1 cellular context compared by ENCODE assay signal in the genomic region with DNA sequence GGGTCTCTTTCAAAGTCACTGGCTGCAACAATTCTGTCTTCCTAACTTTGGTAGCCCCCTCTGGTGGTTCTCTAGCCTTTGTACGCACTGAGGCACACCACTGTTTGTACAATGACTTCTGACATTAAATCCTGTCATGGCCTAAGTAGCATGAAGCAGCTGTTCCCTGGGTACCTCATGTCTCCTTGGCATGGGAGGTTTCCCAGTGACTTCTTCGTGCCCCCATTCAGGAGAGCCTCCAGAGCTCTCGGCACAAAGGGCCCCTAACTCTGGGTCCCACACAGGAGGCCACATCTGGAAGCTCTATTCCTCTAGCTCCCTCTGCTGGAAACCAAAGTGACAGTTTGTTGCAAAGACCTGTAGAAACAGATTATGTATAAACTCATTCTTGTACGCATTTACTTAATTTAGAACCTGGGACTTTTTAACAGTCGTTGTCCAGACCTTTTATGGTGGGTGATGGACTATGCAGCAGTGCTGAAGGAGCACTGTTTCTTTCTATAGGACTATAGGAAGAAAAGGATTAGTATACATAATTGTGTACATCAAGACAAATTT.
TF ChIP-seq lines count a peak whose summit lies in the region.

No MANE protein-coding gene starts in this region.

TF ChIP-seq in HepG2, 621 proteins besides CTCF, POLR2A, EP300 and RAD21 (continued from another document):
- TF ChIP-seq FOXA1 (IDR thresholded peaks at IDR 0.05): no peak
- peak; percentile 54 for TF ChIP-seq FOXA1 (CRISPR knock-in tag; IDR thresholded peaks at IDR 0.05)
- TF ChIP-seq SMYD3 (CRISPR knock-in tag; IDR thresholded peaks at IDR 0.05): 0 out of 2 replicates have a peak, but pooled peaks have one; percentile 59
- TF ChIP-seq PITX1 (CRISPR knock-in tag; IDR thresholded peaks at IDR 0.05): peak; percentile 37; the same call in 1 of the 2 replicates
- TF ChIP-seq, protein P1, sequence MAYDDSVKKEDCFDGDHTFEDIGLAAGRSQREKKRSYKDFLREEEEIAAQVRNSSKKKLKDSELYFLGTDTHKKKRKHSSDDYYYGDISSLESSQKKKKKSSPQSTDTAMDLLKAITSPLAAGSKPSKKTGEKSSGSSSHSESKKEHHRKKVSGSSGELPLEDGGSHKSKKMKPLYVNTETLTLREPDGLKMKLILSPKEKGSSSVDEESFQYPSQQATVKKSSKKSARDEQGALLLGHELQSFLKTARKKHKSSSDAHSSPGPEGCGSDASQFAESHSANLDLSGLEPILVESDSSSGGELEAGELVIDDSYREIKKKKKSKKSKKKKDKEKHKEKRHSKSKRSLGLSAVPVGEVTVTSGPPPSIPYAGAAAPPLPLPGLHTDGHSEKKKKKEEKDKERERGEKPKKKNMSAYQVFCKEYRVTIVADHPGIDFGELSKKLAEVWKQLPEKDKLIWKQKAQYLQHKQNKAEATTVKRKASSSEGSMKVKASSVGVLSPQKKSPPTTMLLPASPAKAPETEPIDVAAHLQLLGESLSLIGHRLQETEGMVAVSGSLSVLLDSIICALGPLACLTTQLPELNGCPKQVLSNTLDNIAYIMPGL (CRISPR knock-in tag; IDR thresholded peaks at IDR 0.05; ENCODE audit: borderline replicate concordance in 1 of 2, low read depth in 1 of 2): peak in 1 of 2 experiments; percentile 69; a peak in 1 of 4 replicates
- no peak for TF ChIP-seq TBP (CRISPR knock-in tag; IDR thresholded peaks at IDR 0.05)
- peak; percentile 30; the same call in 1 of the 2 replicates for TF ChIP-seq TARDBP (CRISPR knock-in tag; IDR thresholded peaks at IDR 0.05)
- TF ChIP-seq TGIF2 (CRISPR knock-in tag; IDR thresholded peaks at IDR 0.05): 0 out of 2 replicates have a peak, but pooled peaks have one; percentile 38
- TF ChIP-seq FOXA3 (CRISPR knock-in tag; IDR thresholded peaks at IDR 0.05): 0 out of 2 replicates have a peak, but pooled peaks have one; percentile 21
- peak; percentile 47; the same call in 1 of the 2 replicates for TF ChIP-seq ZNF501 (CRISPR knock-in tag; IDR thresholded peaks at IDR 0.05)
- TF ChIP-seq ZNF614 (CRISPR knock-in tag; IDR thresholded peaks at IDR 0.05; ENCODE audit: borderline replicate concordance): peak; percentile 46; the same call in 1 of the 2 replicates
- peak; percentile 79 for TF ChIP-seq XRCC5 (optimal IDR thresholded peaks at IDR 0.05; ENCODE audit: low read length)
- no peak for TF ChIP-seq SP5 (CRISPR knock-in tag; IDR thresholded peaks at IDR 0.05; ENCODE audit: borderline replicate concordance, low read depth)
- TF ChIP-seq, protein P2, sequence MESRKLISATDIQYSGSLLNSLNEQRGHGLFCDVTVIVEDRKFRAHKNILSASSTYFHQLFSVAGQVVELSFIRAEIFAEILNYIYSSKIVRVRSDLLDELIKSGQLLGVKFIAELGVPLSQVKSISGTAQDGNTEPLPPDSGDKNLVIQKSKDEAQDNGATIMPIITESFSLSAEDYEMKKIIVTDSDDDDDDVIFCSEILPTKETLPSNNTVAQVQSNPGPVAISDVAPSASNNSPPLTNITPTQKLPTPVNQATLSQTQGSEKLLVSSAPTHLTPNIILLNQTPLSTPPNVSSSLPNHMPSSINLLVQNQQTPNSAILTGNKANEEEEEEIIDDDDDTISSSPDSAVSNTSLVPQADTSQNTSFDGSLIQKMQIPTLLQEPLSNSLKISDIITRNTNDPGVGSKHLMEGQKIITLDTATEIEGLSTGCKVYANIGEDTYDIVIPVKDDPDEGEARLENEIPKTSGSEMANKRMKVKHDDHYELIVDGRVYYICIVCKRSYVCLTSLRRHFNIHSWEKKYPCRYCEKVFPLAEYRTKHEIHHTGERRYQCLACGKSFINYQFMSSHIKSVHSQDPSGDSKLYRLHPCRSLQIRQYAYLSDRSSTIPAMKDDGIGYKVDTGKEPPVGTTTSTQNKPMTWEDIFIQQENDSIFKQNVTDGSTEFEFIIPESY (CRISPR knock-in tag; IDR thresholded peaks at IDR 0.05): peak; percentile 13; the same call in 1 of the 2 replicates
- 0 out of 2 replicates have a peak, but pooled peaks have one; percentile 38 for TF ChIP-seq SP4 (CRISPR knock-in tag; IDR thresholded peaks at IDR 0.05)
- TF ChIP-seq, protein P3, sequence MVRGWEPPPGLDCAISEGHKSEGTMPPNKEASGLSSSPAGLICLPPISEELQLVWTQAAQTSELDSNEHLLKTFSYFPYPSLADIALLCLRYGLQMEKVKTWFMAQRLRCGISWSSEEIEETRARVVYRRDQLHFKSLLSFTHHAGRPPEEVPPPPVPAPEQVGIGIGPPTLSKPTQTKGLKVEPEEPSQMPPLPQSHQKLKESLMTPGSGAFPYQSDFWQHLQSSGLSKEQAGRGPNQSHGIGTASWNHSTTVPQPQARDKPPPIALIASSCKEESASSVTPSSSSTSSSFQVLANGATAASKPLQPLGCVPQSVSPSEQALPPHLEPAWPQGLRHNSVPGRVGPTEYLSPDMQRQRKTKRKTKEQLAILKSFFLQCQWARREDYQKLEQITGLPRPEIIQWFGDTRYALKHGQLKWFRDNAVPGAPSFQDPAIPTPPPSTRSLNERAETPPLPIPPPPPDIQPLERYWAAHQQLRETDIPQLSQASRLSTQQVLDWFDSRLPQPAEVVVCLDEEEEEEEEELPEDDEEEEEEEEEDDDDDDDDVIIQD (CRISPR knock-in tag; IDR thresholded peaks at IDR 0.05; ENCODE audit: low read depth): 0 out of 2 replicates have a peak, but pooled peaks have one; percentile 18
- TF ChIP-seq, protein P4, sequence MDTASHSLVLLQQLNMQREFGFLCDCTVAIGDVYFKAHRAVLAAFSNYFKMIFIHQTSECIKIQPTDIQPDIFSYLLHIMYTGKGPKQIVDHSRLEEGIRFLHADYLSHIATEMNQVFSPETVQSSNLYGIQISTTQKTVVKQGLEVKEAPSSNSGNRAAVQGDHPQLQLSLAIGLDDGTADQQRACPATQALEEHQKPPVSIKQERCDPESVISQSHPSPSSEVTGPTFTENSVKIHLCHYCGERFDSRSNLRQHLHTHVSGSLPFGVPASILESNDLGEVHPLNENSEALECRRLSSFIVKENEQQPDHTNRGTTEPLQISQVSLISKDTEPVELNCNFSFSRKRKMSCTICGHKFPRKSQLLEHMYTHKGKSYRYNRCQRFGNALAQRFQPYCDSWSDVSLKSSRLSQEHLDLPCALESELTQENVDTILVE (CRISPR knock-in tag; IDR thresholded peaks at IDR 0.05): 0 out of 2 replicates have a peak, but pooled peaks have one; percentile 33
- TF ChIP-seq ZFX (CRISPR knock-in tag; IDR thresholded peaks at IDR 0.05; ENCODE audit: low read depth): peak; percentile 33; the same call in 1 of the 2 replicates
- TF ChIP-seq SUZ12 (IDR thresholded peaks at IDR 0.05; ENCODE audit: low read depth, low read length): no peak
- peak; percentile 78 for TF ChIP-seq STAG1 (CRISPR knock-in tag; IDR thresholded peaks at IDR 0.05)
- no peak for TF ChIP-seq ELF3 (CRISPR knock-in tag; IDR thresholded peaks at IDR 0.05)
- peak; percentile 56; the same call in 1 of the 2 replicates for TF ChIP-seq ZMYM4 (CRISPR knock-in tag; IDR thresholded peaks at IDR 0.05)
- 0 out of 2 replicates have a peak, but pooled peaks have one; percentile 58 for TF ChIP-seq SSRP1 (CRISPR knock-in tag; IDR thresholded peaks at IDR 0.05)
- TF ChIP-seq MIXL1 (CRISPR knock-in tag; IDR thresholded peaks at IDR 0.05): 0 out of 2 replicates have a peak, but pooled peaks have one; percentile 15
- TF ChIP-seq, protein P5, sequence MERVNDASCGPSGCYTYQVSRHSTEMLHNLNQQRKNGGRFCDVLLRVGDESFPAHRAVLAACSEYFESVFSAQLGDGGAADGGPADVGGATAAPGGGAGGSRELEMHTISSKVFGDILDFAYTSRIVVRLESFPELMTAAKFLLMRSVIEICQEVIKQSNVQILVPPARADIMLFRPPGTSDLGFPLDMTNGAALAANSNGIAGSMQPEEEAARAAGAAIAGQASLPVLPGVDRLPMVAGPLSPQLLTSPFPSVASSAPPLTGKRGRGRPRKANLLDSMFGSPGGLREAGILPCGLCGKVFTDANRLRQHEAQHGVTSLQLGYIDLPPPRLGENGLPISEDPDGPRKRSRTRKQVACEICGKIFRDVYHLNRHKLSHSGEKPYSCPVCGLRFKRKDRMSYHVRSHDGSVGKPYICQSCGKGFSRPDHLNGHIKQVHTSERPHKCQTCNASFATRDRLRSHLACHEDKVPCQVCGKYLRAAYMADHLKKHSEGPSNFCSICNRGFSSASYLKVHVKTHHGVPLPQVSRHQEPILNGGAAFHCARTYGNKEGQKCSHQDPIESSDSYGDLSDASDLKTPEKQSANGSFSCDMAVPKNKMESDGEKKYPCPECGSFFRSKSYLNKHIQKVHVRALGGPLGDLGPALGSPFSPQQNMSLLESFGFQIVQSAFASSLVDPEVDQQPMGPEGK (CRISPR knock-in tag; IDR thresholded peaks at IDR 0.05): peak; percentile 12; the same call in 1 of the 2 replicates
- TF ChIP-seq, protein P6, sequence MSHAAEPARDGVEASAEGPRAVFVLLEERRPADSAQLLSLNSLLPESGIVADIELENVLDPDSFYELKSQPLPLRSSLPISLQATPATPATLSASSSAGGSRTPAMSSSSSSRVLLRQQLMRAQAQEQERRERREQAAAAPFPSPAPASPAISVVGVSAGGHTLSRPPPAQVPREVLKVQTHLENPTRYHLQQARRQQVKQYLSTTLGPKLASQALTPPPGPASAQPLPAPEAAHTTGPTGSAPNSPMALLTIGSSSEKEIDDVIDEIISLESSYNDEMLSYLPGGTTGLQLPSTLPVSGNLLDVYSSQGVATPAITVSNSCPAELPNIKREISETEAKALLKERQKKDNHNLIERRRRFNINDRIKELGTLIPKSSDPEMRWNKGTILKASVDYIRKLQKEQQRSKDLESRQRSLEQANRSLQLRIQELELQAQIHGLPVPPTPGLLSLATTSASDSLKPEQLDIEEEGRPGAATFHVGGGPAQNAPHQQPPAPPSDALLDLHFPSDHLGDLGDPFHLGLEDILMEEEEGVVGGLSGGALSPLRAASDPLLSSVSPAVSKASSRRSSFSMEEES (CRISPR knock-in tag; IDR thresholded peaks at IDR 0.05): no peak
- peak; percentile 28 for TF ChIP-seq ZNF883 (CRISPR knock-in tag; IDR thresholded peaks at IDR 0.05; ENCODE audit: not compliant biosample characterization)
- 0 out of 2 replicates have a peak, but pooled peaks have one; percentile 22 for TF ChIP-seq ZFP36L1 (CRISPR knock-in tag; IDR thresholded peaks at IDR 0.05)
TF ChIP-seq in HepG2: peak in this region for 22.
